Comparison of ENCODE assay signal across 18 cellular contexts in genomic region chr5:1206521-1207412, GRCh38. TPM values are rescaled to one million over a fixed set of nuclear protein-coding genes. Genes with fewer than 3 reads are reported as not detected.
A peak's percentile ranks its signal among the peaks of the same experiment; 100 is the strongest.
DNase-seq lines count a peak whose midpoint lies in the region; ATAC-seq and TF ChIP-seq lines count a peak whose summit lies in the region.
"Had no signal": no experiment of that assay in that cellular context is flagged by ENCODE, and none has a peak within 500 bp of the region (broad histone marks: within the 10 kb centered on the region; RNA-seq: fewer than 3 reads in every experiment).

No MANE protein-coding gene starts in this region.

- H3K4me3 ChIP-seq in right cardiac atrium (ENCODE audit: low read length), result no peak overlapping the region
- H3K4me3 ChIP-seq: GM12878, GM23248 had no signal

- H3K27ac Mint-ChIP-seq in chondrocyte (ENCODE audit: unreplicated experiment) (no peak overlapping the region), HFFc6 (no peak overlapping the region)
- H3K27ac Mint-ChIP-seq: CD4-positive, alpha-beta memory T cell had no signal

- H3K36me3 Mint-ChIP-seq in chondrocyte (ENCODE audit: low read depth), result no peaks in the 10 kb centered on the region
- H3K36me3 Mint-ChIP-seq in HFFc6 (ENCODE audit: low read depth), result no peaks in the 10 kb centered on the region
- H3K36me3 Mint-ChIP-seq: CD4-positive, alpha-beta memory T cell had no signal

- TF ChIP-seq CTCF in chondrocyte (IDR thresholded peaks at IDR 0.05), result no peak
- TF ChIP-seq CTCF in HFFc6 (IDR thresholded peaks at IDR 0.05), result no peak

- H3K27me3 ChIP-seq in right cardiac atrium (ENCODE audit: control insufficient read depth, insufficient read depth), result no peaks in the 10 kb centered on the region
- H3K27me3 ChIP-seq: BE2C had no signal

- H3K4me1 Mint-ChIP-seq in chondrocyte (ENCODE audit: low read depth), result no peaks in the 10 kb centered on the region
- no peaks in the 10 kb centered on the region for H3K4me1 Mint-ChIP-seq in HFFc6 (ENCODE audit: low read depth)
- H3K4me1 Mint-ChIP-seq: CD4-positive, alpha-beta memory T cell had no signal

- no peak overlapping the region for H3K27ac ChIP-seq in right cardiac atrium (ENCODE audit: low read length)
- H3K27ac ChIP-seq: C4-2B, GM23248 had no signal

- ATAC-seq in right cardiac atrium (no peak), left ventricle myocardium superior (no peak), GM21619 (IDR thresholded peaks at IDR 0.05; ENCODE audit: unreplicated experiment) (no peak)
- ATAC-seq: GM12878 had no signal

- H3K27me3 Mint-ChIP-seq in chondrocyte (ENCODE audit: low read depth) (peaks cover 32% of the 10 kb centered on the region), HFFc6 (ENCODE audit: insufficient read depth) (peaks cover 15% of the 10 kb centered on the region)
- H3K27me3 Mint-ChIP-seq: CD4-positive, alpha-beta memory T cell had no signal

- peak; percentile 4 to 54 (median 29) for DNase-seq in right cardiac atrium
- DNase-seq in left ventricle myocardium superior, result no peak
- DNase-seq in chondrocyte (ENCODE audit: low spot score), result peak; percentile 88
- DNase-seq in myocyte (ENCODE audit: low read depth), result peak; percentile 13
- DNase-seq in HFFc6, result no peak
- DNase-seq in foreskin melanocyte, result no peak
- DNase-seq: BE2C; CD4-positive, alpha-beta memory T cell; DMS79; GM23248; H7 had no signal

- H3K4me3 Mint-ChIP-seq in chondrocyte (ENCODE audit: unreplicated experiment) (no peak overlapping the region), HFFc6 (no peak overlapping the region)
- H3K4me3 Mint-ChIP-seq: CD4-positive, alpha-beta memory T cell had no signal

- H3K9me3 Mint-ChIP-seq in chondrocyte (ENCODE audit: low read depth), result no peaks in the 10 kb centered on the region
- 0 out of 2 replicates have a peak, but pooled peaks cover 5% of the 10 kb centered on the region for H3K9me3 Mint-ChIP-seq in HFFc6
- H3K9me3 Mint-ChIP-seq: CD4-positive, alpha-beta memory T cell had no signal

- H3K9me3 ChIP-seq in right cardiac atrium (ENCODE audit: control insufficient read depth, low read length), result no peaks in the 10 kb centered on the region
- H3K9me3 ChIP-seq: BE2C had no signal

- 79% methylated on average over 49 of the region's 49 CpGs for WGBS in right cardiac atrium

- intact Hi-C loops in right cardiac atrium (cut with DNase I), result no loop called here
- intact Hi-C loops in left ventricle myocardium superior (cut with micrococcal nuclease), result no loop called here

- no peaks in the 10 kb centered on the region for H3K4me1 ChIP-seq in right cardiac atrium (ENCODE audit: control insufficient read depth, insufficient read depth, low read length)

RNA-seq across cellular contexts. Expression of gene SLC6A19, which starts 5.4 kb away (rescaled TPM):
- total RNA-seq in right cardiac atrium (not detected), left ventricle myocardium superior (not detected), chondrocyte (not detected in 3 replicates), myocyte (0.31 TPM in 1 of 2 replicates, not detected in the other)
- polyA plus RNA-seq in right cardiac atrium, result not detected
- not detected for polyA plus RNA-seq in myocyte (2012)
- total RNA-seq in HFFc6 (2021; fragmentation: NEBNext Ultra II Directional; extraction: Animal tissue kit (Norgen Biotek cat#: 25700)), result not detected
- total RNA-seq: A172; CD4-positive, alpha-beta memory T cell; GM23248; HT-29 had no signal
- polyA plus RNA-seq: AG04450; CD4-positive, alpha-beta memory T cell; GM23248 had no signal

RNA-seq across cellular contexts. Expression of gene SLC6A18, which starts 18.4 kb away (rescaled TPM):
- total RNA-seq in right cardiac atrium (not detected), left ventricle myocardium superior (not detected), chondrocyte (not detected in 3 replicates), myocyte (not detected in 2 replicates)
- polyA plus RNA-seq in right cardiac atrium, result not detected
- not detected for polyA plus RNA-seq in myocyte (2012)
- total RNA-seq in HFFc6 (2021; fragmentation: NEBNext Ultra II Directional; extraction: Animal tissue kit (Norgen Biotek cat#: 25700)), result not detected
- total RNA-seq: A172; CD4-positive, alpha-beta memory T cell; G401; GM12878; GM23248; H7; HT-29 had no signal
- polyA plus RNA-seq: AG04450; CD4-positive, alpha-beta memory T cell; GM12878; GM23248 had no signal

Comparison
In these comparisons a context has a peak if more than half of its experiments do, and no peak if none do; other contexts are left out.
1. DNase-seq: peak in right cardiac atrium (3 of 3), chondrocyte (single experiment) and myocyte (single experiment); none in left ventricle myocardium superior (single experiment), HFFc6 (single experiment) and foreskin melanocyte (single experiment).